In the genomic region with DNA sequence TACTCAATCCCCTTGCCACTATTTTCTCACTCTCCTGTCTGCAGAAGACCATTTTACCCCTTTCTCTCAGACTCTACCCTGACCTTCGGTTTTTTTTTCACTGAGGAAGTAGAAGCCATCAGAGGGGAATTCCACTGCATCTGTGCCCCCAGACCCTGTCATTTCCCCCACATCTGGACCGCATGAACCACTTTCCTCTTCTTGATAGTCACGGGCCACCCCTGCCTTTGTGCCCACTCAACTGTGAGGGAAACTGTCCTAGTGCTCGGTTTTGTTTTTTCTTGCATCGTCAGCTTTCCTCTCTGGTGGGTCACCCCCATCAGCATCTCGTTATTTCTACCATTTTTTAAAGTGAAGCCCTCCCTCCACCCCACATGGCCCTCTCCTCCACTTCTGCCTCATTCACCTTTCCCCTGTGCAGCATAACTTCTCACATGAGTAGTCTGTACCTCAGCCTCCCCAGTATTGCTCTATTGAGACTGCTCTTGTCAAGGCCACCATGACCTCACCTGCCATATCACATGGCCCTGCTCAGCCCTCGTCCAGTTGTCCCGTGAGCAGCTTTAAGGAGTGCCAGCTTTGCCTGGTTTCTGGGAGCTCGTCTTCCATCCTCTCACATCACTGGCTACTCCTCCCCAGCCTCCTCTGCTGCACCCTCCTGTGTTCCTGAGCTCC, we compare ENCODE assay signal across 14 cellular contexts. TPM values are rescaled to one million over a fixed set of nuclear protein-coding genes. Genes with fewer than 3 reads are reported as not detected.
DNase-seq lines count a peak whose midpoint lies in the region; ATAC-seq and TF ChIP-seq lines count a peak whose summit lies in the region.
"Had no signal": no experiment of that assay in that cellular context is flagged by ENCODE, and none has a peak within 500 bp of the region (broad histone marks: within the 10 kb centered on the region; RNA-seq: fewer than 3 reads in every experiment).

No MANE protein-coding gene starts in this region.

- no peak overlapping the region for H3K18ac ChIP-seq in mesendoderm (ENCODE audit: low read length)

- no peak overlapping the region for H2BK15ac ChIP-seq in mesendoderm (replicated peaks; ENCODE audit: low read depth)

- H3K79me2 ChIP-seq in mesendoderm (ENCODE audit: control insufficient read depth, insufficient read depth, low read length) = no peaks in the 10 kb centered on the region

- WGBS in mesendoderm (ENCODE audit: extremely low coverage, insufficient coverage, low lambda C conversion rate) = no CpG with 5 or more reads among the region's 9 CpGs

- H3K36me3 ChIP-seq in mesendoderm (ENCODE audit: control insufficient read depth, insufficient read depth, low read length) = peaks cover 9% of the 10 kb centered on the region

- peaks cover 52% of the 10 kb centered on the region for H3K36me3 Mint-ChIP-seq in central memory CD8-positive, alpha-beta T cell (ENCODE audit: insufficient read depth)

- no peak overlapping the region for H3K23ac ChIP-seq in mesendoderm (ENCODE audit: low read length)

- no peak overlapping the region for H4K5ac ChIP-seq in mesendoderm (ENCODE audit: low read length)

- H2BK5ac ChIP-seq in mesendoderm (ENCODE audit: low read length) = no peak overlapping the region

- no peak for TF ChIP-seq CTCF in GM12865 (IDR thresholded peaks at IDR 0.05; ENCODE audit: insufficient read depth, low read depth, low read length, missing control alignments)

- DNase-seq in GM12865 (ENCODE audit: low read depth) = peak; percentile 84
- DNase-seq in central memory CD8-positive, alpha-beta T cell (ENCODE audit: low spot score in 2 of 2) = no peak
- DNase-seq in glomerular visceral epithelial cell (ENCODE audit: extremely low spot score) = no peak
- DNase-seq in DMS79 (lab: John Stamatoyannopoulos, UW) = no peak
- no peak for DNase-seq in DMS 273 treated with DMSO at 0.1 percent for 48 hours (lab: John Stamatoyannopoulos, UW)
- DNase-seq in mesendoderm = no peak
- DNase-seq: activated T-cell treated with anti-CD3 and anti-CD28 coated beads, Interleukin-2, amount 50 U/mL, for 72 hours; immature natural killer cell; NCI-H524; SIG-M5 had no signal

- ATAC-seq in GM19452 (IDR thresholded peaks at IDR 0.05; ENCODE audit: unreplicated experiment) (peak; percentile 63), HG02981 (IDR thresholded peaks at IDR 0.05; ENCODE audit: unreplicated experiment) (peak; percentile 80)
- ATAC-seq in central memory CD8-positive, alpha-beta T cell (replicated peaks; ENCODE audit: extremely low read depth, poor library complexity, severe bottlenecking) = no peak

- no peak overlapping the region for H3K27ac ChIP-seq in mesendoderm (ENCODE audit: low read depth, low read length)
- H3K27ac ChIP-seq: right atrium auricular region, vagina had no signal

- no peak overlapping the region for H2BK120ac ChIP-seq in mesendoderm (ENCODE audit: low read depth, low read length)

- no peak overlapping the region for H3K4me3 Mint-ChIP-seq in central memory CD8-positive, alpha-beta T cell
- H3K4me3 Mint-ChIP-seq: activated T-cell treated with anti-CD3 and anti-CD28 coated beads, Interleukin-2, amount 50 U/mL, for 72 hours; immature natural killer cell had no signal

- no peak overlapping the region for H3K4ac ChIP-seq in mesendoderm (ENCODE audit: low read depth, low read length)

- H3K4me1 Mint-ChIP-seq in central memory CD8-positive, alpha-beta T cell = peaks cover 22% of the 10 kb centered on the region

- no peak overlapping the region for H3K9ac ChIP-seq in mesendoderm (ENCODE audit: low read length)

- no peaks in the 10 kb centered on the region for H3K27me3 ChIP-seq in mesendoderm (ENCODE audit: insufficient read depth, low read length, poor library complexity)
- H3K27me3 ChIP-seq: right atrium auricular region, vagina had no signal

- no peaks in the 10 kb centered on the region for H3K27me3 Mint-ChIP-seq in central memory CD8-positive, alpha-beta T cell

- no peaks in the 10 kb centered on the region for H3K79me1 ChIP-seq in mesendoderm (ENCODE audit: low read length)

- H3K4me2 ChIP-seq in mesendoderm (ENCODE audit: low read length) = no peak overlapping the region

- no peak overlapping the region for H2AK5ac ChIP-seq in mesendoderm (ENCODE audit: low read length)

- no peak overlapping the region for H4K8ac ChIP-seq in mesendoderm (ENCODE audit: low read depth, low read length)

- no peaks in the 10 kb centered on the region for H3K4me1 ChIP-seq in mesendoderm (ENCODE audit: control insufficient read depth, low read depth, low read length)
- H3K4me1 ChIP-seq: right atrium auricular region, vagina had no signal

- H3K27ac Mint-ChIP-seq in central memory CD8-positive, alpha-beta T cell (ENCODE audit: low read depth) = peak overlapping the region; percentile 14
- H3K27ac Mint-ChIP-seq: activated T-cell treated with anti-CD3 and anti-CD28 coated beads, Interleukin-2, amount 50 U/mL, for 72 hours had no signal

- H3K56ac ChIP-seq in mesendoderm (ENCODE audit: low read length) = no peak overlapping the region

- peak overlapping the region; percentile 25 for H3K4me3 ChIP-seq in GM12865 (ENCODE audit: low read depth, low read length)
- H3K4me3 ChIP-seq in mesendoderm (ENCODE audit: low read length) = no peak overlapping the region
- H3K4me3 ChIP-seq: right atrium auricular region, vagina had no signal

- no peaks in the 10 kb centered on the region for H3K9me3 Mint-ChIP-seq in central memory CD8-positive, alpha-beta T cell
- H3K9me3 Mint-ChIP-seq: activated T-cell treated with anti-CD3 and anti-CD28 coated beads, Interleukin-2, amount 50 U/mL, for 72 hours; immature natural killer cell had no signal

RNA-seq across cellular contexts. Expression of a gene that starts 32.4 kb away (rescaled TPM):
- 11.2 TPM for polyA plus RNA-seq in mesendoderm (2013, experiment 1 of 2)
- polyA plus RNA-seq in mesendoderm (2013, experiment 2 of 2) = 11.0 TPM

RNA-seq across cellular contexts. Expression of a gene that starts 50.7 kb away (rescaled TPM):
- 0.11 TPM for polyA plus RNA-seq in mesendoderm (2013, experiment 1 of 2)
- polyA plus RNA-seq in mesendoderm (2013, experiment 2 of 2) = 0.04 TPM
- polyA plus RNA-seq: immature natural killer cell had no signal
